ENCODE assay signal across 8 cellular contexts in the genomic region with DNA sequence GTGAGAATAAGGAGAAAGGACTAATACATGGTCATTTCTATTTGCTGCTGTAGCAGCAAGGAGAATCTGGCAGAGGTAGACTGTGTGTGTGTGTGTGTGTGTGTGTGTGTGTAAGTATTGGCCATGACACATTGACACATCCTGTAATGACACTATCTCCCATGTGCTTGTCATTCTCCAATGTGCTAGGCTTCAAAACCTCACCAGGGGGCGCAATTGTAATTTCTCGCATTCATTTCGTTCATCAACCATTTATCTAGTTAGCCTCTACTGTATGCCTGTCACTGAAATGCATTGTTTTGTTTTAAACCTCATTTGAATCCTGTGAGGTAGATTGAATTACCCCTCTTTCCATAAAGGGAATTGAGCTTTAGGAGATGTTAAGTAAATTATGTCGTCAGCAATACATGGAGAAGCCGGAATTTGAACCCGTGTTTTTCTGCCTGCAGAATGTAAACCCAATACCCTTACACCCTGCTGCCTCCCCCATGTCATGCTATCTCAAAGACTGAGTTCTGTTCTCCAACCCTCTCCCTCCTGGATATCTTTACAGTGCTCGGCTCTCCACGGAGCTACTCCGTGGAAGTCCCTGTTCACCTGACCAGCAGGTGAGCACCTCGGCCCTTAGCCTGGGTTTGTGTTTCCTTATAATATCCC.
DNase-seq lines count a peak whose midpoint lies in the region; ATAC-seq, FAIRE-seq and TF ChIP-seq lines count a peak whose summit lies in the region.

No MANE protein-coding gene starts in this region.

- peak; percentile 71 for TF ChIP-seq CTCF in AG09319 (IDR thresholded peaks at IDR 0.05; ENCODE audit: low read depth, low read length)
- peak; percentile 91 for TF ChIP-seq CTCF in OCI-LY7 (conservative IDR thresholded peaks at IDR 0.05; ENCODE audit: low read length)

- POLR2A ChIA-PET in OCI-LY7 (lab: Charles Lee), result interaction anchor here (0.9 kb wide), 1 partner anchor 465 kb away, joined by 3 read pairs; no protein-coding TSS in a partner anchor

- peak; percentile 32 for ATAC-seq in sciatic nerve
- ATAC-seq in HG03108 (IDR thresholded peaks at IDR 0.05; ENCODE audit: unreplicated experiment), result no peak

- peaks cover 4% of the 10 kb centered on the region for H3K4me1 ChIP-seq in OCI-LY7 (ENCODE audit: insufficient read depth, low read length, poor library complexity, severe bottlenecking)

- no peak overlapping the region for H2AFZ ChIP-seq in OCI-LY7 (ENCODE audit: low read length)

- intact Hi-C loops in OCI-LY7 (cut with micrococcal nuclease; ENCODE audit: unreplicated experiment) (loop anchor here (1.0 kb wide), 1 partner anchor 505 kb away; no protein-coding TSS in a partner anchor), sciatic nerve (cut with DNase I) (no loop called here)

- peak; percentile 3 for DNase-seq in AG09319 (ENCODE audit: extremely low read depth, low read depth)
- peak; percentile 36 for DNase-seq in GM18507 (ENCODE audit: extremely low spot score, insufficient read length, low read depth)
- peak; percentile 40 for DNase-seq in HuH-7 (ENCODE audit: low spot score)
- peak; percentile 67 for DNase-seq in OCI-LY7 (ENCODE audit: low spot score)
- DNase-seq in activated gamma-delta T cell treated with anti-CD3 and anti-CD28 coated beads, Interleukin-2, amount 50 U/mL, for 16 hours (ENCODE audit: low read depth), result peak; percentile 9
- DNase-seq in glomerular visceral epithelial cell (ENCODE audit: extremely low spot score), result peak; percentile 51
- DNase-seq in sciatic nerve (ENCODE audit: low spot score), result no peak

- H3K4me3 ChIP-seq in OCI-LY7 (ENCODE audit: low read depth, low read length, poor library complexity, severe bottlenecking), result no peak overlapping the region

- H3K79me2 ChIP-seq in OCI-LY7 (ENCODE audit: insufficient read depth, low read depth, low read length), result no peaks in the 10 kb centered on the region

- H3K36me3 ChIP-seq in OCI-LY7 (ENCODE audit: insufficient read depth, low read length), result no peaks in the 10 kb centered on the region

- CTCF ChIA-PET in OCI-LY7 (lab: Charles Lee; ENCODE audit: unreplicated experiment), result no interaction called here

- no peak overlapping the region for H3K4me2 ChIP-seq in OCI-LY7 (ENCODE audit: low read length)

- H3K9me3 ChIP-seq in OCI-LY7 (ENCODE audit: low read length), result no peaks in the 10 kb centered on the region

- H3K9me2 ChIP-seq in OCI-LY7 (ENCODE audit: insufficient read depth, low read length), result no peaks in the 10 kb centered on the region

- peak; percentile 87 for FAIRE-seq in GM18507 (lab: Jason Lieb, UNC)

- BruUV-seq in OCI-LY7 (replicated peaks; lab: Mats Ljungman, UMichigan), result no TSS peak

- no peak overlapping the region for H3K27ac ChIP-seq in OCI-LY7 (ENCODE audit: low read depth, low read length, poor library complexity, severe bottlenecking)

- H4K20me1 ChIP-seq in OCI-LY7 (ENCODE audit: insufficient read depth, low read length), result no peaks in the 10 kb centered on the region
